In the genomic region with DNA sequence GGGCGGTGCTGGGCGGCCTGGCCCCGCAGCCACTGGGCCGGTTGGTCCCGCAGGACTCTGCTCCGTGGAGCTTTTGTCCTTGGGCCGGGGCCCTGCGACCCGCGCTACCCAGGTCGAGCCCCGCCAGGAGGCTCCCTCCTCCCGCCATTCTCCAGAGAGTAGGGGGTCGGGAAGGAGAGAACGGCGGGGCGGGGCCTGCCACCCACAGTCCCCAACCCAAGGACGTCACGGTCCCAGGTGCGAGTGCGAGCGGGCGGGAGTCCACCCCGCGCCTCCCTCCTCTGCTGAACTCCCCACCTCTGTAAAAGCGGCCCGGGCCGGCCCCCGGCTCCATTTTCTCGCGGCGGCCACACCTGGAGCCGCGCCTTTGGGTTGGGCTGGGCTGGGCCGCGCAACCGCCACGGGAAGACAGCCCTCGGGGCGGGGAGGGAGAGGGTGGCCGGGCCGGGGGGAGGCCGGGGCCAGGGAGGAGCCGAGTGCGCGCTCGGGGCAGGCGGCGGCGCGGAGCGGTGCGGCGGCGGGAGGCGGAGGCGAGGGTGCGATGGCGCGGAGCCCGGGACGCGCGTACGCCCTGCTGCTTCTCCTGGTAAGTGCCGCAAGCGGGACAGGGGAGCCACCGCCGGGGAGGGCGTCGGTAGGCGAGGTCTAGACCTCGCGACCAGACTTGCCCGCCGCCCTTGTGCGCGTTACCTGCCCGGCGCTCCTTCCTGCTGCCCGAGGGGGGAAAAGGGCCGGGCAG, we compare ENCODE assay signal across 1 cellular context.
A peak's percentile ranks its signal among the peaks of the same experiment; 100 is the strongest.
TF ChIP-seq lines count a peak whose summit lies in the region.

A gene (plus strand): TSS at position 467 of the 739 bp plus-strand sequence. CDS start 75 bp downstream, at position 542.

TF ChIP-seq in K562, 482 proteins besides CTCF, POLR2A, EP300 and RAD21 (continued from another document and continues in another):
- TF ChIP-seq, protein P1, sequence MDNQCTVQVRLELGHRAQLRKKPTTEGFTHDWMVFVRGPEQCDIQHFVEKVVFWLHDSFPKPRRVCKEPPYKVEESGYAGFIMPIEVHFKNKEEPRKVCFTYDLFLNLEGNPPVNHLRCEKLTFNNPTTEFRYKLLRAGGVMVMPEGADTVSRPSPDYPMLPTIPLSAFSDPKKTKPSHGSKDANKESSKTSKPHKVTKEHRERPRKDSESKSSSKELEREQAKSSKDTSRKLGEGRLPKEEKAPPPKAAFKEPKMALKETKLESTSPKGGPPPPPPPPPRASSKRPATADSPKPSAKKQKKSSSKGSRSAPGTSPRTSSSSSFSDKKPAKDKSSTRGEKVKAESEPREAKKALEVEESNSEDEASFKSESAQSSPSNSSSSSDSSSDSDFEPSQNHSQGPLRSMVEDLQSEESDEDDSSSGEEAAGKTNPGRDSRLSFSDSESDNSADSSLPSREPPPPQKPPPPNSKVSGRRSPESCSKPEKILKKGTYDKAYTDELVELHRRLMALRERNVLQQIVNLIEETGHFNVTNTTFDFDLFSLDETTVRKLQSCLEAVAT (IDR thresholded peaks at IDR 0.05), result no peak
- TF ChIP-seq SMARCB1 (IDR thresholded peaks at IDR 0.05; ENCODE audit: insufficient read length, low read depth) (no peak), ZNF584 (CRISPR knock-in tag; IDR thresholded peaks at IDR 0.05; ENCODE audit: low read depth) (0 out of 2 replicates have a peak, but pooled peaks have one; percentile 41), ZFPM2 (CRISPR knock-in tag; IDR thresholded peaks at IDR 0.05) (no peak), MXI1 (IDR thresholded peaks at IDR 0.05; ENCODE audit: low read depth, low read length) (no peak), GATAD2A (IDR thresholded peaks at IDR 0.05) (no peak), NCOA4 (IDR thresholded peaks at IDR 0.05; ENCODE audit: partially characterized antibody) (no peak), HNRNPH1 (optimal IDR thresholded peaks at IDR 0.05; ENCODE audit: low read depth, low read length) (no peak), ZNF830 (CRISPR knock-in tag; IDR thresholded peaks at IDR 0.05) (peak; percentile 17; the same call in 1 of the 2 replicates), ZNF224 (CRISPR knock-in tag; IDR thresholded peaks at IDR 0.05) (no peak), ZNF41 (CRISPR knock-in tag; conservative IDR thresholded peaks at IDR 0.05) (no peak), ZNF324 (CRISPR knock-in tag; IDR thresholded peaks at IDR 0.05) (no peak), HMG20A (CRISPR knock-in tag; conservative IDR thresholded peaks at IDR 0.05) (no peak), POLR2H (tag; IDR thresholded peaks at IDR 0.05; ENCODE audit: low read depth) (0 out of 2 replicates have a peak, but pooled peaks have one; percentile 48), BRD9 (IDR thresholded peaks at IDR 0.05; ENCODE audit: low read depth, partially characterized antibody) (no peak), NONO (IDR thresholded peaks at IDR 0.05; ENCODE audit: low read depth in 2 of 2, low read length in 1 of 2) (peak; percentile 45 to 74; a peak in 3 of 4 replicates), HSF4 (CRISPR knock-in tag; IDR thresholded peaks at IDR 0.05; ENCODE audit: borderline replicate concordance) (no peak), ZNF408 (CRISPR knock-in tag; IDR thresholded peaks at IDR 0.05; ENCODE audit: low read depth) (no peak), HLTF (IDR thresholded peaks at IDR 0.05) (no peak), GATAD2B (IDR thresholded peaks at IDR 0.05; ENCODE audit: borderline replicate concordance) (peak; percentile 48; the same call in 1 of the 2 replicates), NFE2 (IDR thresholded peaks at IDR 0.05; ENCODE audit: low read depth) (no peak), ZNF561 (CRISPR knock-in tag; conservative IDR thresholded peaks at IDR 0.05) (no peak), NBN (IDR thresholded peaks at IDR 0.05; ENCODE audit: low read depth) (no peak)
- TF ChIP-seq, protein P2, sequence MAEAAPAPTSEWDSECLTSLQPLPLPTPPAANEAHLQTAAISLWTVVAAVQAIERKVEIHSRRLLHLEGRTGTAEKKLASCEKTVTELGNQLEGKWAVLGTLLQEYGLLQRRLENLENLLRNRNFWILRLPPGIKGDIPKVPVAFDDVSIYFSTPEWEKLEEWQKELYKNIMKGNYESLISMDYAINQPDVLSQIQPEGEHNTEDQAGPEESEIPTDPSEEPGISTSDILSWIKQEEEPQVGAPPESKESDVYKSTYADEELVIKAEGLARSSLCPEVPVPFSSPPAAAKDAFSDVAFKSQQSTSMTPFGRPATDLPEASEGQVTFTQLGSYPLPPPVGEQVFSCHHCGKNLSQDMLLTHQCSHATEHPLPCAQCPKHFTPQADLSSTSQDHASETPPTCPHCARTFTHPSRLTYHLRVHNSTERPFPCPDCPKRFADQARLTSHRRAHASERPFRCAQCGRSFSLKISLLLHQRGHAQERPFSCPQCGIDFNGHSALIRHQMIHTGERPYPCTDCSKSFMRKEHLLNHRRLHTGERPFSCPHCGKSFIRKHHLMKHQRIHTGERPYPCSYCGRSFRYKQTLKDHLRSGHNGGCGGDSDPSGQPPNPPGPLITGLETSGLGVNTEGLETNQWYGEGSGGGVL (CRISPR knock-in tag; IDR thresholded peaks at IDR 0.05), result no peak
- TF ChIP-seq, protein P3, sequence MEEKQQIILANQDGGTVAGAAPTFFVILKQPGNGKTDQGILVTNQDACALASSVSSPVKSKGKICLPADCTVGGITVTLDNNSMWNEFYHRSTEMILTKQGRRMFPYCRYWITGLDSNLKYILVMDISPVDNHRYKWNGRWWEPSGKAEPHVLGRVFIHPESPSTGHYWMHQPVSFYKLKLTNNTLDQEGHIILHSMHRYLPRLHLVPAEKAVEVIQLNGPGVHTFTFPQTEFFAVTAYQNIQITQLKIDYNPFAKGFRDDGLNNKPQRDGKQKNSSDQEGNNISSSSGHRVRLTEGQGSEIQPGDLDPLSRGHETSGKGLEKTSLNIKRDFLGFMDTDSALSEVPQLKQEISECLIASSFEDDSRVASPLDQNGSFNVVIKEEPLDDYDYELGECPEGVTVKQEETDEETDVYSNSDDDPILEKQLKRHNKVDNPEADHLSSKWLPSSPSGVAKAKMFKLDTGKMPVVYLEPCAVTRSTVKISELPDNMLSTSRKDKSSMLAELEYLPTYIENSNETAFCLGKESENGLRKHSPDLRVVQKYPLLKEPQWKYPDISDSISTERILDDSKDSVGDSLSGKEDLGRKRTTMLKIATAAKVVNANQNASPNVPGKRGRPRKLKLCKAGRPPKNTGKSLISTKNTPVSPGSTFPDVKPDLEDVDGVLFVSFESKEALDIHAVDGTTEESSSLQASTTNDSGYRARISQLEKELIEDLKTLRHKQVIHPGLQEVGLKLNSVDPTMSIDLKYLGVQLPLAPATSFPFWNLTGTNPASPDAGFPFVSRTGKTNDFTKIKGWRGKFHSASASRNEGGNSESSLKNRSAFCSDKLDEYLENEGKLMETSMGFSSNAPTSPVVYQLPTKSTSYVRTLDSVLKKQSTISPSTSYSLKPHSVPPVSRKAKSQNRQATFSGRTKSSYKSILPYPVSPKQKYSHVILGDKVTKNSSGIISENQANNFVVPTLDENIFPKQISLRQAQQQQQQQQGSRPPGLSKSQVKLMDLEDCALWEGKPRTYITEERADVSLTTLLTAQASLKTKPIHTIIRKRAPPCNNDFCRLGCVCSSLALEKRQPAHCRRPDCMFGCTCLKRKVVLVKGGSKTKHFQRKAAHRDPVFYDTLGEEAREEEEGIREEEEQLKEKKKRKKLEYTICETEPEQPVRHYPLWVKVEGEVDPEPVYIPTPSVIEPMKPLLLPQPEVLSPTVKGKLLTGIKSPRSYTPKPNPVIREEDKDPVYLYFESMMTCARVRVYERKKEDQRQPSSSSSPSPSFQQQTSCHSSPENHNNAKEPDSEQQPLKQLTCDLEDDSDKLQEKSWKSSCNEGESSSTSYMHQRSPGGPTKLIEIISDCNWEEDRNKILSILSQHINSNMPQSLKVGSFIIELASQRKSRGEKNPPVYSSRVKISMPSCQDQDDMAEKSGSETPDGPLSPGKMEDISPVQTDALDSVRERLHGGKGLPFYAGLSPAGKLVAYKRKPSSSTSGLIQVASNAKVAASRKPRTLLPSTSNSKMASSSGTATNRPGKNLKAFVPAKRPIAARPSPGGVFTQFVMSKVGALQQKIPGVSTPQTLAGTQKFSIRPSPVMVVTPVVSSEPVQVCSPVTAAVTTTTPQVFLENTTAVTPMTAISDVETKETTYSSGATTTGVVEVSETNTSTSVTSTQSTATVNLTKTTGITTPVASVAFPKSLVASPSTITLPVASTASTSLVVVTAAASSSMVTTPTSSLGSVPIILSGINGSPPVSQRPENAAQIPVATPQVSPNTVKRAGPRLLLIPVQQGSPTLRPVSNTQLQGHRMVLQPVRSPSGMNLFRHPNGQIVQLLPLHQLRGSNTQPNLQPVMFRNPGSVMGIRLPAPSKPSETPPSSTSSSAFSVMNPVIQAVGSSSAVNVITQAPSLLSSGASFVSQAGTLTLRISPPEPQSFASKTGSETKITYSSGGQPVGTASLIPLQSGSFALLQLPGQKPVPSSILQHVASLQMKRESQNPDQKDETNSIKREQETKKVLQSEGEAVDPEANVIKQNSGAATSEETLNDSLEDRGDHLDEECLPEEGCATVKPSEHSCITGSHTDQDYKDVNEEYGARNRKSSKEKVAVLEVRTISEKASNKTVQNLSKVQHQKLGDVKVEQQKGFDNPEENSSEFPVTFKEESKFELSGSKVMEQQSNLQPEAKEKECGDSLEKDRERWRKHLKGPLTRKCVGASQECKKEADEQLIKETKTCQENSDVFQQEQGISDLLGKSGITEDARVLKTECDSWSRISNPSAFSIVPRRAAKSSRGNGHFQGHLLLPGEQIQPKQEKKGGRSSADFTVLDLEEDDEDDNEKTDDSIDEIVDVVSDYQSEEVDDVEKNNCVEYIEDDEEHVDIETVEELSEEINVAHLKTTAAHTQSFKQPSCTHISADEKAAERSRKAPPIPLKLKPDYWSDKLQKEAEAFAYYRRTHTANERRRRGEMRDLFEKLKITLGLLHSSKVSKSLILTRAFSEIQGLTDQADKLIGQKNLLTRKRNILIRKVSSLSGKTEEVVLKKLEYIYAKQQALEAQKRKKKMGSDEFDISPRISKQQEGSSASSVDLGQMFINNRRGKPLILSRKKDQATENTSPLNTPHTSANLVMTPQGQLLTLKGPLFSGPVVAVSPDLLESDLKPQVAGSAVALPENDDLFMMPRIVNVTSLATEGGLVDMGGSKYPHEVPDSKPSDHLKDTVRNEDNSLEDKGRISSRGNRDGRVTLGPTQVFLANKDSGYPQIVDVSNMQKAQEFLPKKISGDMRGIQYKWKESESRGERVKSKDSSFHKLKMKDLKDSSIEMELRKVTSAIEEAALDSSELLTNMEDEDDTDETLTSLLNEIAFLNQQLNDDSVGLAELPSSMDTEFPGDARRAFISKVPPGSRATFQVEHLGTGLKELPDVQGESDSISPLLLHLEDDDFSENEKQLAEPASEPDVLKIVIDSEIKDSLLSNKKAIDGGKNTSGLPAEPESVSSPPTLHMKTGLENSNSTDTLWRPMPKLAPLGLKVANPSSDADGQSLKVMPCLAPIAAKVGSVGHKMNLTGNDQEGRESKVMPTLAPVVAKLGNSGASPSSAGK (IDR thresholded peaks at IDR 0.05), result peak; percentile 60
- TF ChIP-seq, protein P4, sequence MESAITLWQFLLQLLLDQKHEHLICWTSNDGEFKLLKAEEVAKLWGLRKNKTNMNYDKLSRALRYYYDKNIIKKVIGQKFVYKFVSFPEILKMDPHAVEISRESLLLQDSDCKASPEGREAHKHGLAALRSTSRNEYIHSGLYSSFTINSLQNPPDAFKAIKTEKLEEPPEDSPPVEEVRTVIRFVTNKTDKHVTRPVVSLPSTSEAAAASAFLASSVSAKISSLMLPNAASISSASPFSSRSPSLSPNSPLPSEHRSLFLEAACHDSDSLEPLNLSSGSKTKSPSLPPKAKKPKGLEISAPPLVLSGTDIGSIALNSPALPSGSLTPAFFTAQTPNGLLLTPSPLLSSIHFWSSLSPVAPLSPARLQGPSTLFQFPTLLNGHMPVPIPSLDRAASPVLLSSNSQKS (CRISPR knock-in tag; IDR thresholded peaks at IDR 0.05), result no peak
- TF ChIP-seq, protein P5, sequence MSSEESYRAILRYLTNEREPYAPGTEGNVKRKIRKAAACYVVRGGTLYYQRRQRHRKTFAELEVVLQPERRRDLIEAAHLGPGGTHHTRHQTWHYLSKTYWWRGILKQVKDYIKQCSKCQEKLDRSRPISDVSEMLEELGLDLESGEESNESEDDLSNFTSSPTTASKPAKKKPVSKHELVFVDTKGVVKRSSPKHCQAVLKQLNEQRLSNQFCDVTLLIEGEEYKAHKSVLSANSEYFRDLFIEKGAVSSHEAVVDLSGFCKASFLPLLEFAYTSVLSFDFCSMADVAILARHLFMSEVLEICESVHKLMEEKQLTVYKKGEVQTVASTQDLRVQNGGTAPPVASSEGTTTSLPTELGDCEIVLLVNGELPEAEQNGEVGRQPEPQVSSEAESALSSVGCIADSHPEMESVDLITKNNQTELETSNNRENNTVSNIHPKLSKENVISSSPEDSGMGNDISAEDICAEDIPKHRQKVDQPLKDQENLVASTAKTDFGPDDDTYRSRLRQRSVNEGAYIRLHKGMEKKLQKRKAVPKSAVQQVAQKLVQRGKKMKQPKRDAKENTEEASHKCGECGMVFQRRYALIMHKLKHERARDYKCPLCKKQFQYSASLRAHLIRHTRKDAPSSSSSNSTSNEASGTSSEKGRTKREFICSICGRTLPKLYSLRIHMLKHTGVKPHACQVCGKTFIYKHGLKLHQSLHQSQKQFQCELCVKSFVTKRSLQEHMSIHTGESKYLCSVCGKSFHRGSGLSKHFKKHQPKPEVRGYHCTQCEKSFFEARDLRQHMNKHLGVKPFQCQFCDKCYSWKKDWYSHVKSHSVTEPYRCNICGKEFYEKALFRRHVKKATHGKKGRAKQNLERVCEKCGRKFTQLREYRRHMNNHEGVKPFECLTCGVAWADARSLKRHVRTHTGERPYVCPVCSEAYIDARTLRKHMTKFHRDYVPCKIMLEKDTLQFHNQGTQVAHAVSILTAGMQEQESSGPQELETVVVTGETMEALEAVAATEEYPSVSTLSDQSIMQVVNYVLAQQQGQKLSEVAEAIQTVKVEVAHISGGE (CRISPR knock-in tag; IDR thresholded peaks at IDR 0.05), result no peak
- TF ChIP-seq, protein P6, sequence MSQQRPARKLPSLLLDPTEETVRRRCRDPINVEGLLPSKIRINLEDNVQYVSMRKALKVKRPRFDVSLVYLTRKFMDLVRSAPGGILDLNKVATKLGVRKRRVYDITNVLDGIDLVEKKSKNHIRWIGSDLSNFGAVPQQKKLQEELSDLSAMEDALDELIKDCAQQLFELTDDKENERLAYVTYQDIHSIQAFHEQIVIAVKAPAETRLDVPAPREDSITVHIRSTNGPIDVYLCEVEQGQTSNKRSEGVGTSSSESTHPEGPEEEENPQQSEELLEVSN (IDR thresholded peaks at IDR 0.05; ENCODE audit: borderline replicate concordance in 1 of 2, extremely low read depth in 1 of 2, insufficient read depth in 1 of 2, insufficient read length in 1 of 2, low read depth in 1 of 2, low read length in 1 of 2, poor library complexity in 1 of 2, severe bottlenecking in 1 of 2), result peak; percentile 81 to 93
- TF ChIP-seq, protein P7, sequence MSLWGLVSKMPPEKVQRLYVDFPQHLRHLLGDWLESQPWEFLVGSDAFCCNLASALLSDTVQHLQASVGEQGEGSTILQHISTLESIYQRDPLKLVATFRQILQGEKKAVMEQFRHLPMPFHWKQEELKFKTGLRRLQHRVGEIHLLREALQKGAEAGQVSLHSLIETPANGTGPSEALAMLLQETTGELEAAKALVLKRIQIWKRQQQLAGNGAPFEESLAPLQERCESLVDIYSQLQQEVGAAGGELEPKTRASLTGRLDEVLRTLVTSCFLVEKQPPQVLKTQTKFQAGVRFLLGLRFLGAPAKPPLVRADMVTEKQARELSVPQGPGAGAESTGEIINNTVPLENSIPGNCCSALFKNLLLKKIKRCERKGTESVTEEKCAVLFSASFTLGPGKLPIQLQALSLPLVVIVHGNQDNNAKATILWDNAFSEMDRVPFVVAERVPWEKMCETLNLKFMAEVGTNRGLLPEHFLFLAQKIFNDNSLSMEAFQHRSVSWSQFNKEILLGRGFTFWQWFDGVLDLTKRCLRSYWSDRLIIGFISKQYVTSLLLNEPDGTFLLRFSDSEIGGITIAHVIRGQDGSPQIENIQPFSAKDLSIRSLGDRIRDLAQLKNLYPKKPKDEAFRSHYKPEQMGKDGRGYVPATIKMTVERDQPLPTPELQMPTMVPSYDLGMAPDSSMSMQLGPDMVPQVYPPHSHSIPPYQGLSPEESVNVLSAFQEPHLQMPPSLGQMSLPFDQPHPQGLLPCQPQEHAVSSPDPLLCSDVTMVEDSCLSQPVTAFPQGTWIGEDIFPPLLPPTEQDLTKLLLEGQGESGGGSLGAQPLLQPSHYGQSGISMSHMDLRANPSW (CRISPR knock-in tag; IDR thresholded peaks at IDR 0.05), result no peak
